ENCODE assay signal across 26 cellular contexts in genomic region chr2:102461188-102461587, GRCh38. TPM values are rescaled to one million over a fixed set of nuclear protein-coding genes. Genes with fewer than 3 reads are reported as not detected.
"Had no signal": no experiment of that assay in that cellular context is flagged by ENCODE, and none has a peak within 500 bp of the region (broad histone marks: within the 10 kb centered on the region; RNA-seq: fewer than 3 reads in every experiment).

No MANE protein-coding gene starts in this region.

- H3K27ac Mint-ChIP-seq: IgD-negative memory B cell had no signal

- H3K36me3 ChIP-seq: SJSA1 had no signal

- H3K4me1 ChIP-seq: SJSA1 had no signal

- H3K4me3 Mint-ChIP-seq: IgD-negative memory B cell had no signal

- DNase-seq: Kasumi-1, MM.1S, NCI-H1092 treated with DMSO at 0.1 percent for 48 hours, NCI-H1436, NCI-H187, NCI-H2029, NCI-H2081 treated with DMSO at 0.1 percent for 48 hours, NCI-H2171, NCI-H226, NCI-H446, NCI-H510A, NCI-H524 treated with DMSO at 0.1 percent for 48 hours, NCI-H69, NCI-H774, Right ventricle myocardium superior, RPMI8226, SIG-M5 had no signal

- FAIRE-seq: HTR-8/SVneo, RCC 7860 had no signal

- H3K4me1 Mint-ChIP-seq: IgD-negative memory B cell had no signal

- H3K9me3 ChIP-seq: SJSA1 had no signal

- H3K27ac ChIP-seq: HL-60, KMS-11, SJSA1, SK-N-MC had no signal

- H3K4me3 ChIP-seq: K562, SJSA1, SK-N-MC had no signal

- H3K27me3 ChIP-seq: SJSA1 had no signal

RNA-seq across cellular contexts. Expression of gene SLC9A4, which starts 11.8 kb away (rescaled TPM):
- total RNA-seq: M059J, Right ventricle myocardium superior, SJSA1 had no signal
- polyA plus RNA-seq: IgD-negative memory B cell had no signal

RNA-seq across cellular contexts. Expression of gene IL18RAP, which starts 38.2 kb away (rescaled TPM):
- total RNA-seq: M059J, SJSA1 had no signal
